9 cellular contexts compared by ENCODE assay signal in the genomic region with DNA sequence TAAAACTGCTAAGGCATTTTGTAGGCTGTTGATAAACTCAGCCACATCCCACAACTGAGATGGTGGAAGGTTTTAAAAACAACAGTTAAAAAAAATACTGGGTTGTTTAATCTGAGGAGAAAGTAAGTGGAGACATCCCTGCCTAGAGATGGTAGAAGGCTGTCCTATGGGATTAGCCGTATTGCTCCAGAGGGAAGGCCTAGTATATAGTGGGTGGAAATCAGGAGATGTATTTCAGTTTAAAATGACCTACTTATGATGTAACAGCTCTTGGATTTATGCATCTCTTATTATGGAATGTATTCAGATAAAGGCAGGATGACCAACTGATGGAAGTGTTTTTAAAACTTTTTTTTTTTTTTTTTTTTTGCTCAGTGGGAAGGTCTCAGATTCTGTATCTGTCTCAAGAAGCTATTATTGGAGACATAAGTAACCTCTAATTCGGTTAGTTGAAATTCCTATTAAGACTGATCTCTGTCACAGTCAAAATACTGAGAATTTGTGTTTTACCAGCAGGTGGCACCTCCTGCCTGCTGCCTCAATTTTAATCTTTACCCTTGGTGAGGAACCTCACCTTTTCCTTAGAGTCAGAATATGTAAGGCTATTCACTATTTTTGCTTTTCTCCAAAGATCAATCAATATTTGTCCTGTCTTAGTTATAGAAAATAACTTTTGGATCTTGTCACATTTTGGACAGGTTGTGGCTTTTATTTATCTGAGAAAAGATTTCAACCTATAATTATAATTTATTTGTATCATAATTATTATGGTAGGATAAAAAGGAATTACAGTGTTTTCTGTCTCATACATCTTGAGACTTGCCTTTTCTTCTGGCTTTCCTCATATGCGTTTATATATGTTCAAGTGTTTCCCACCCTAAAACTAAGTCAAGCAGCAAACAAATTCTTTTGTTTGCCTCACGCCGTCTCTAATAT.
DNase-seq lines count a peak whose midpoint lies in the region; ATAC-seq and TF ChIP-seq lines count a peak whose summit lies in the region.
"Had no signal": no experiment of that assay in that cellular context is flagged by ENCODE, and none has a peak within 500 bp of the region (broad histone marks: within the 10 kb centered on the region; RNA-seq: fewer than 3 reads in every experiment).

No MANE protein-coding gene starts in this region.

- DNase-seq in activated CD8-positive, alpha-beta memory T cell treated with anti-CD3 and anti-CD28 coated beads, Interleukin-2, amount 10 ng/mL, durations not matched to agents 7 days and 5 days, result peak; percentile 39
- no peak for DNase-seq in activated CD8-positive, alpha-beta memory T cell treated with anti-CD3 and anti-CD28 coated beads, Interleukin-2, amount 50 U/mL, for 4 hours
- DNase-seq in SK-N-MC (ENCODE audit: low read depth, low spot score) (peak; percentile 34), fibroblast of peridontal ligament (ENCODE audit: extremely low read depth) (peak; percentile 50), prostate gland (ENCODE audit: low spot score) (no peak)

- no peaks in the 10 kb centered on the region for H3K9me3 Mint-ChIP-seq in activated CD8-positive, alpha-beta memory T cell treated with anti-CD3 and anti-CD28 coated beads, Interleukin-2, amount 10 ng/mL, durations not matched to agents 7 days and 5 days (ENCODE audit: low read depth)

- 68% methylated on average over 5 of the region's 5 CpGs for WGBS in prostate gland

- H3K27me3 ChIP-seq in KMS-11 (ENCODE audit: insufficient read depth, low read depth) (no peaks in the 10 kb centered on the region), prostate gland (replicated peaks; ENCODE audit: insufficient read depth) (no peaks in the 10 kb centered on the region)

- H3K4me1 ChIP-seq in KMS-11 (ENCODE audit: low read depth, poor library complexity, severe bottlenecking) (no peaks in the 10 kb centered on the region), prostate gland (replicated peaks) (no peaks in the 10 kb centered on the region)

- H3K9ac ChIP-seq in KMS-11 (no peak overlapping the region), SK-N-MC (ENCODE audit: insufficient read length) (no peak overlapping the region)

- H4K20me1 ChIP-seq in KMS-11 (ENCODE audit: insufficient read depth), result no peaks in the 10 kb centered on the region

- no peak for ATAC-seq in activated CD8-positive, alpha-beta memory T cell treated with anti-CD3 and anti-CD28 coated beads, Interleukin-2, amount 10 ng/mL, durations not matched to agents 7 days and 5 days
- ATAC-seq in HG03097 (IDR thresholded peaks at IDR 0.05; ENCODE audit: low FRiP score, unreplicated experiment), result no peak
- no peak for ATAC-seq in HG02884 (IDR thresholded peaks at IDR 0.05; ENCODE audit: unreplicated experiment)

- no peak overlapping the region for H3K27ac Mint-ChIP-seq in activated CD8-positive, alpha-beta memory T cell treated with anti-CD3 and anti-CD28 coated beads, Interleukin-2, amount 10 ng/mL, durations not matched to agents 7 days and 5 days
- H3K27ac Mint-ChIP-seq: activated naive CD8-positive, alpha-beta T cell had no signal

- H3K9me3 ChIP-seq in SK-N-MC (ENCODE audit: low read depth, low read length) (no peaks in the 10 kb centered on the region), prostate gland (no peaks in the 10 kb centered on the region)

- H3K36me3 ChIP-seq in KMS-11 (ENCODE audit: insufficient read depth) (no peaks in the 10 kb centered on the region), SK-N-MC (ENCODE audit: insufficient read depth, low read length) (peaks cover 7% of the 10 kb centered on the region; the same call in 1 of the 2 replicates), prostate gland (no peaks in the 10 kb centered on the region)

- no peak overlapping the region for H3K4me3 Mint-ChIP-seq in activated CD8-positive, alpha-beta memory T cell treated with anti-CD3 and anti-CD28 coated beads, Interleukin-2, amount 10 ng/mL, durations not matched to agents 7 days and 5 days
- H3K4me3 Mint-ChIP-seq: activated naive CD8-positive, alpha-beta T cell had no signal

- H3K79me2 ChIP-seq in KMS-11 (ENCODE audit: insufficient read depth, low read depth), result no peaks in the 10 kb centered on the region

- H3K4me2 ChIP-seq in KMS-11, result no peak overlapping the region

- H3K4me1 Mint-ChIP-seq in activated CD8-positive, alpha-beta memory T cell treated with anti-CD3 and anti-CD28 coated beads, Interleukin-2, amount 10 ng/mL, durations not matched to agents 7 days and 5 days, result peaks cover 19% of the 10 kb centered on the region

- CTCF ChIA-PET in activated CD8-positive, alpha-beta memory T cell treated with anti-CD3 and anti-CD28 coated beads, Interleukin-2, amount 10 ng/mL, durations not matched to agents 7 days and 5 days (lab: Charles Lee), result interaction anchor here (0.6 to 1.0 kb wide), 3 partner anchors 9 to 297 kb away, joined by 3 read pairs; no protein-coding TSS in a partner anchor

- no peak overlapping the region for H2AFZ ChIP-seq in KMS-11 (ENCODE audit: low read depth)

- H3K27ac ChIP-seq in KMS-11 (no peak overlapping the region), SK-N-MC (no peak overlapping the region), prostate gland (no peak overlapping the region)

- no peaks in the 10 kb centered on the region for H3K27me3 Mint-ChIP-seq in activated CD8-positive, alpha-beta memory T cell treated with anti-CD3 and anti-CD28 coated beads, Interleukin-2, amount 10 ng/mL, durations not matched to agents 7 days and 5 days
- H3K27me3 Mint-ChIP-seq: activated naive CD8-positive, alpha-beta T cell had no signal

- H3K36me3 Mint-ChIP-seq in activated CD8-positive, alpha-beta memory T cell treated with anti-CD3 and anti-CD28 coated beads, Interleukin-2, amount 10 ng/mL, durations not matched to agents 7 days and 5 days, result peaks cover 22% of the 10 kb centered on the region

- TF ChIP-seq CTCF in KMS-11 (conservative IDR thresholded peaks at IDR 0.05; ENCODE audit: low read depth, low read length), result peak; percentile 66
- peak in 3 of 4 experiments; percentile 37 to 61 (median 61) for TF ChIP-seq CTCF in prostate gland (IDR thresholded peaks at IDR 0.05)

- no peak overlapping the region for H3K4me3 ChIP-seq in KMS-11 (IDR thresholded peaks at IDR 0.05; ENCODE audit: insufficient read depth, low read depth, low read length)
- no peak overlapping the region for H3K4me3 ChIP-seq in SK-N-MC
- H3K4me3 ChIP-seq in prostate gland, result no peak overlapping the region

- intact Hi-C loops in prostate gland (cut with DNase I), result loop anchor here (2.0 kb wide), 1 partner anchor 302 kb away; no protein-coding TSS in a partner anchor

- no peak for TF ChIP-seq POLR2A in prostate gland (IDR thresholded peaks at IDR 0.05)

Comparison
In these comparisons a context has a peak if more than half of its experiments do, and no peak if none do; other contexts are left out.
1. DNase-seq: peak in activated CD8-positive, alpha-beta memory T cell treated with anti-CD3 and anti-CD28 coated beads, Interleukin-2, amount 10 ng/mL, durations not matched to agents 7 days and 5 days (single experiment), SK-N-MC (single experiment) and fibroblast of peridontal ligament (single experiment); none in activated CD8-positive, alpha-beta memory T cell treated with anti-CD3 and anti-CD28 coated beads, Interleukin-2, amount 50 U/mL, for 4 hours (single experiment) and prostate gland (single experiment).